Comparison of ENCODE assay signal across 20 cellular contexts in genomic region chr21:30924171-30924680, GRCh38. TPM values are rescaled to one million over a fixed set of nuclear protein-coding genes. Genes with fewer than 3 reads are reported as not detected.
DNase-seq lines count a peak whose midpoint lies in the region; ATAC-seq and TF ChIP-seq lines count a peak whose summit lies in the region.
"Had no signal": no experiment of that assay in that cellular context is flagged by ENCODE, and none has a peak within 500 bp of the region (broad histone marks: within the 10 kb centered on the region; RNA-seq: fewer than 3 reads in every experiment).

No MANE protein-coding gene starts in this region.

- peaks cover 2% of the 10 kb centered on the region for H3K79me1 ChIP-seq in trophoblast cell (ENCODE audit: low read length)

- TF ChIP-seq CTCF in MM.1S (IDR thresholded peaks at IDR 0.05; ENCODE audit: low read length) = no peak
- no peak for TF ChIP-seq CTCF in SK-N-SH (IDR thresholded peaks at IDR 0.05)
- TF ChIP-seq CTCF in GM10266 (IDR thresholded peaks at IDR 0.05; ENCODE audit: control insufficient read depth, insufficient read depth, low read depth, missing control alignments) = no peak

- CTCF ChIA-PET in SK-N-SH (lab: Yijun Ruan, JAX) = no interaction called here

- no peaks in the 10 kb centered on the region for H3K36me3 ChIP-seq in MM.1S (replicated peaks; ENCODE audit: insufficient read depth, low read length)
- H3K36me3 ChIP-seq in trophoblast cell (ENCODE audit: control insufficient read depth in 1 of 2, insufficient read depth in 2 of 2, low read length in 2 of 2) = no peaks in the 10 kb centered on the region
- H3K36me3 ChIP-seq in SK-N-SH (replicated peaks in 1 of 2; ENCODE audit: control insufficient read depth in 1 of 2, insufficient read depth in 2 of 2, low read length in 1 of 2) = no peaks in the 10 kb centered on the region

- H2AFZ ChIP-seq in MM.1S (ENCODE audit: low read length) = peak overlapping the region; percentile 17; the same call in 1 of the 2 replicates
- H2AFZ ChIP-seq in trophoblast cell (ENCODE audit: insufficient read depth, low read length, poor library complexity) = no peak overlapping the region
- no peak overlapping the region for H2AFZ ChIP-seq in SK-N-SH (ENCODE audit: low read depth)
- H2AFZ ChIP-seq: GM23248 had no signal

- no peaks in the 10 kb centered on the region for H3K27me3 ChIP-seq in MM.1S (replicated peaks; ENCODE audit: insufficient read depth, low read length)
- no peaks in the 10 kb centered on the region for H3K27me3 ChIP-seq in trophoblast cell (ENCODE audit: insufficient read depth, low read length)
- H3K27me3 ChIP-seq in SK-N-SH (ENCODE audit: insufficient read depth) = no peaks in the 10 kb centered on the region

- H2AK5ac ChIP-seq in trophoblast cell (ENCODE audit: low read length) = no peak overlapping the region

- TF ChIP-seq RAD21 in SK-N-SH (IDR thresholded peaks at IDR 0.05; ENCODE audit: low read length) = no peak

- H4K8ac ChIP-seq in trophoblast cell (ENCODE audit: low read depth, low read length) = no peak overlapping the region

- H3K4me2 ChIP-seq in MM.1S (ENCODE audit: low read depth, low read length) (peak overlapping the region; percentile 59; the same call in 1 of the 2 replicates), trophoblast cell (ENCODE audit: low read length) (peak overlapping the region; percentile 34), SK-N-SH (no peak overlapping the region)

- H3K79me2 ChIP-seq in MM.1S (ENCODE audit: low read length) (no peaks in the 10 kb centered on the region), trophoblast cell (ENCODE audit: control insufficient read depth, insufficient read depth, low read length, poor library complexity) (no peaks in the 10 kb centered on the region), SK-N-SH (ENCODE audit: insufficient read depth) (no peaks in the 10 kb centered on the region)

- H3K27ac ChIP-seq in MM.1S (ENCODE audit: low read length) (peak overlapping the region; percentile 69), trophoblast cell (ENCODE audit: low read depth, low read length) (peak overlapping the region; percentile 86), SK-N-SH (ENCODE audit: low read depth in 2 of 2, low read length in 1 of 2) (no peak overlapping the region)
- H3K27ac ChIP-seq: GM23248 had no signal

- H3K23ac ChIP-seq in trophoblast cell (ENCODE audit: low read length) = no peak overlapping the region

- H3K9ac ChIP-seq in MM.1S (ENCODE audit: low read length) (no peak overlapping the region), trophoblast cell (ENCODE audit: low read length) (no peak overlapping the region), SK-N-SH (no peak overlapping the region)
- H3K9ac ChIP-seq: GM23248 had no signal

- H3K18ac ChIP-seq in trophoblast cell (ENCODE audit: low read length) = no peak overlapping the region

- WGBS in trophoblast cell (ENCODE audit: extremely low coverage, insufficient coverage, insufficient read length) = no CpG with 5 or more reads among the region's 4 CpGs
- 3% methylated on average over 4 of the region's 4 CpGs for WGBS in SK-N-SH (ENCODE audit: low lambda C conversion rate)

- TF ChIP-seq EP300 in SK-N-SH (IDR thresholded peaks at IDR 0.05; ENCODE audit: borderline replicate concordance in 1 of 2, low read depth in 1 of 2, low read length in 1 of 2) = no peak

- H3F3A ChIP-seq in MM.1S (ENCODE audit: insufficient read depth, low read length) (peaks cover 16% of the 10 kb centered on the region; the same call in 1 of the 2 replicates), SK-N-SH (replicated peaks; ENCODE audit: insufficient read depth) (no peaks in the 10 kb centered on the region)

- no peak overlapping the region for H3K4ac ChIP-seq in trophoblast cell (ENCODE audit: low read depth, low read length)

- H4K12ac ChIP-seq in trophoblast cell (ENCODE audit: low read depth, low read length) = no peak overlapping the region

- H3K9me3 ChIP-seq in MM.1S (replicated peaks; ENCODE audit: insufficient read depth, low read length) = no peaks in the 10 kb centered on the region
- H3K9me3 ChIP-seq in trophoblast cell (ENCODE audit: insufficient read depth, low read depth, low read length) = no peaks in the 10 kb centered on the region
- H3K9me3 ChIP-seq in SK-N-SH = no peaks in the 10 kb centered on the region

- no peak overlapping the region for H2BK120ac ChIP-seq in trophoblast cell (ENCODE audit: insufficient read depth, low read length, poor library complexity)

- H2BK12ac ChIP-seq in trophoblast cell (ENCODE audit: low read length) = no peak overlapping the region

- H3K9me2 ChIP-seq in MM.1S (replicated peaks; ENCODE audit: insufficient read depth, low read length) (no peaks in the 10 kb centered on the region), SK-N-SH (no peaks in the 10 kb centered on the region)

- ATAC-seq in GM19455 (IDR thresholded peaks at IDR 0.05; ENCODE audit: unreplicated experiment) = no peak
- ATAC-seq in HG03175 (IDR thresholded peaks at IDR 0.05; ENCODE audit: unreplicated experiment) = no peak

- H3K14ac ChIP-seq in trophoblast cell (ENCODE audit: low read length) = no peak overlapping the region

- no peak overlapping the region for H2BK5ac ChIP-seq in trophoblast cell (ENCODE audit: low read depth, low read length, poor library complexity)

- POLR2A ChIA-PET in SK-N-SH (lab: Yijun Ruan, JAX) = no interaction called here

- H3K4me1 ChIP-seq in MM.1S (ENCODE audit: low read length) (peaks cover 44% of the 10 kb centered on the region), trophoblast cell (ENCODE audit: control insufficient read depth in 1 of 2, insufficient read depth in 2 of 2, low read length in 2 of 2) (no peaks in the 10 kb centered on the region), SK-N-SH (ENCODE audit: control insufficient read depth in 1 of 2, insufficient read depth in 2 of 2, low read depth in 1 of 2, low read length in 1 of 2) (no peaks in the 10 kb centered on the region)

- H4K91ac ChIP-seq in trophoblast cell (ENCODE audit: low read depth, low read length) = no peak overlapping the region

- no peaks in the 10 kb centered on the region for H4K20me1 ChIP-seq in MM.1S (ENCODE audit: insufficient read depth, low read length)
- no peaks in the 10 kb centered on the region for H4K20me1 ChIP-seq in SK-N-SH (ENCODE audit: insufficient read depth)

- DNase-seq in MM.1S (peak; percentile 96), RPMI8226 (peak; percentile 70), left kidney (ENCODE audit: low read depth, low spot score) (peak; percentile 3), trophoblast cell (peak; percentile 30 to 60), SK-N-SH (no peak), GM10266 (ENCODE audit: extremely low spot score) (no peak)
- DNase-seq: DMS53, GDM1, GM23248, H9, HFFc6, KBM-7, NCI-H1105, NCI-H146, NCI-H2029, NCI-H2171 treated with DMSO at 0.1 percent for 48 hours, NCI-H524 treated with DMSO at 0.1 percent for 48 hours had no signal

- H3K4me3 ChIP-seq in MM.1S (ENCODE audit: low read length) (peak overlapping the region; percentile 14; the same call in 1 of the 2 replicates), trophoblast cell (ENCODE audit: low read depth, low read length) (no peak overlapping the region), SK-N-SH (ENCODE audit: low read depth in 2 of 2, low read length in 1 of 2) (no peak overlapping the region)
- H3K4me3 ChIP-seq: GM23248 had no signal

TF ChIP-seq in SK-N-SH, 30 proteins besides CTCF, POLR2A, EP300 and RAD21 (continues in another document):
- no peak for TF ChIP-seq RFX5 (IDR thresholded peaks at IDR 0.05; ENCODE audit: low read length)
- no peak for TF ChIP-seq IRF3 (IDR thresholded peaks at IDR 0.05; ENCODE audit: low read depth, low read length)
- no peak for TF ChIP-seq NFIC (IDR thresholded peaks at IDR 0.05; ENCODE audit: borderline replicate concordance)
- no peak for TF ChIP-seq MXI1 (IDR thresholded peaks at IDR 0.05; ENCODE audit: low read depth, low read length)
- TF ChIP-seq NRF1 (IDR thresholded peaks at IDR 0.05; ENCODE audit: low read depth, low read length) = no peak
- TF ChIP-seq, protein P1, sequence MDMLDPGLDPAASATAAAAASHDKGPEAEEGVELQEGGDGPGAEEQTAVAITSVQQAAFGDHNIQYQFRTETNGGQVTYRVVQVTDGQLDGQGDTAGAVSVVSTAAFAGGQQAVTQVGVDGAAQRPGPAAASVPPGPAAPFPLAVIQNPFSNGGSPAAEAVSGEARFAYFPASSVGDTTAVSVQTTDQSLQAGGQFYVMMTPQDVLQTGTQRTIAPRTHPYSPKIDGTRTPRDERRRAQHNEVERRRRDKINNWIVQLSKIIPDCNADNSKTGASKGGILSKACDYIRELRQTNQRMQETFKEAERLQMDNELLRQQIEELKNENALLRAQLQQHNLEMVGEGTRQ (IDR thresholded peaks at IDR 0.05; ENCODE audit: borderline replicate concordance, low read depth, low read length) = no peak
- no peak for TF ChIP-seq POLR2AphosphoS5 (IDR thresholded peaks at IDR 0.05; ENCODE audit: low read depth, low read length)

RNA-seq across cellular contexts. Expression of gene KRTAP11-1, which starts 42.8 kb away (rescaled TPM):
- polyA plus RNA-seq in trophoblast cell (2013) = not detected in 2 replicates
- polyA plus RNA-seq in SK-N-SH (2012; rRNA removed) = not detected in 2 replicates
- not detected in 2 replicates for polyA plus RNA-seq in SK-N-SH (2012; cell fraction: cytosol; rRNA removed)
- polyA plus RNA-seq in SK-N-SH (2012; cell fraction: nucleus; rRNA removed) = 0.11 TPM in 1 of 2 replicates, not detected in the other
- polyA plus RNA-seq: CD14-positive monocyte, GM23248 had no signal

Comparison
In these comparisons a context has a peak if more than half of its experiments do, and no peak if none do; other contexts are left out.
1. DNase-seq: peak in MM.1S (single experiment), RPMI8226 (single experiment), left kidney (single experiment) and trophoblast cell (2 of 2); none in SK-N-SH (single experiment) and GM10266 (single experiment).
2. H3K27ac ChIP-seq: peak in MM.1S (single experiment) and trophoblast cell (single experiment); none in SK-N-SH (0 of 2).